17 cellular contexts compared by ENCODE assay signal in the genomic region with DNA sequence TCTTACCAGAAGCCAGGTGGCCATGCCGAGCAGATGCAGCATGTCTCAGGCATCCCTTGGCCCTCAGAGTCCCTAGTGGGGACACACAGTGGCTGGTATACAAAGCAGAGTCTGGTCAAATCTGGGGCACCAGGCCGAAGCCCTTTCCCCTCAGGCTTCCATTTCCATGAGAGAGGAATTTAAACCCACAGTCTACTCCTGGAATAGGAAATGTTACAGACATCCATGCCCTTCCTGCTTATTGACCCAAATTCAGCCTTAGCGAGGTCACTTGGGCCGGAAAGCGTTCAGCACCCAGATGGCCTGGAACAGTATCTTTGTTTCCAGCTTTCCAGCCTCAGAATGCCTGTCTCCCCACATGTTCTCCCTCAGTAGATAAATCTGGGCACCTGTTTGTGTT.
DNase-seq lines count a peak whose midpoint lies in the region; ATAC-seq and TF ChIP-seq lines count a peak whose summit lies in the region.
"Had no signal": no experiment of that assay in that cellular context is flagged by ENCODE, and none has a peak within 500 bp of the region (broad histone marks: within the 10 kb centered on the region; RNA-seq: fewer than 3 reads in every experiment).

No MANE protein-coding gene starts in this region.

- H3K18ac ChIP-seq in H9 (ENCODE audit: insufficient read length, low read depth, low read length), result no peak overlapping the region

- no peak overlapping the region for H3K56ac ChIP-seq in H9 (ENCODE audit: insufficient read length, low read depth, low read length)

- no peak overlapping the region for H3K14ac ChIP-seq in H9 (ENCODE audit: insufficient read depth, low read length)

- ATAC-seq in heart left ventricle, result no peak
- ATAC-seq: CD8-positive, alpha-beta T cell had no signal

- no peak overlapping the region for H4K91ac ChIP-seq in H9 (ENCODE audit: insufficient read length, low read depth, low read length)

- no peaks in the 10 kb centered on the region for H3K27me3 ChIP-seq in heart left ventricle
- H3K27me3 ChIP-seq in H9 (ENCODE audit: insufficient read depth, low read length), result no peaks in the 10 kb centered on the region

- H3K4ac ChIP-seq in H9 (ENCODE audit: low read depth, low read length), result no peak overlapping the region

- peak overlapping the region; percentile 55 for H2AK5ac ChIP-seq in H9 (ENCODE audit: insufficient read length, low read length)

- no peak overlapping the region for H4K8ac ChIP-seq in H9 (replicated peaks; ENCODE audit: insufficient read length, low read depth, low read length)

- intact Hi-C loops in heart left ventricle (cut with DNase I) (loop anchor here in 1 of 10 donors (5.0 kb wide), 1 partner anchor 54 kb away; a partner anchor contains a TSS), cardiac septum (cut with DNase I) (loop anchor here (5.0 kb wide), 1 partner anchor 129 kb away; a partner anchor contains a TSS)

- H2AFZ ChIP-seq in H9 (ENCODE audit: low read length), result no peak overlapping the region

- no peaks in the 10 kb centered on the region for H3K79me2 ChIP-seq in H9 (ENCODE audit: insufficient read depth, low read length)

- H3K27me3 Mint-ChIP-seq in H9 (ENCODE audit: low read depth), result no peaks in the 10 kb centered on the region

- WGBS in heart left ventricle, 4 donors, result 50 to 62% (median 53%) methylated on average over 5 of the region's 5 CpGs
- no CpG with 5 or more reads among the region's 5 CpGs for WGBS in H9 (ENCODE audit: extremely low coverage, insufficient read length, low lambda C conversion rate)

- H3K79me1 ChIP-seq in H9 (ENCODE audit: insufficient read depth, low read depth, low read length, poor library complexity, severe bottlenecking), result no peaks in the 10 kb centered on the region

- no peak overlapping the region for H2BK5ac ChIP-seq in H9 (ENCODE audit: insufficient read length, low read length)

- H3T11ph ChIP-seq in H9 (ENCODE audit: low read length), result no peak overlapping the region

- no peak overlapping the region for H3K4me3 Mint-ChIP-seq in H9
- H3K4me3 Mint-ChIP-seq: CD14-positive monocyte; CD8-positive, alpha-beta T cell had no signal

- peaks cover 0 to 49% (median 21%) of the 10 kb centered on the region in 12 donors for H3K4me1 ChIP-seq in heart left ventricle
- H3K4me1 ChIP-seq in H9 (ENCODE audit: insufficient read depth, low read length), result peaks cover 5% of the 10 kb centered on the region; the same call in 1 of the 2 replicates

- H4K20me1 ChIP-seq in H9 (ENCODE audit: control insufficient read depth, insufficient read depth, insufficient read length), result no peaks in the 10 kb centered on the region

- H2BK12ac ChIP-seq in H9 (ENCODE audit: insufficient read length, low read depth, low read length), result no peak overlapping the region

- peak overlapping the region; percentile 91; the same call in 1 of the 2 replicates for H2BK15ac ChIP-seq in H9 (ENCODE audit: low read depth, low read length)

- TF ChIP-seq CTCF in heart left ventricle (IDR thresholded peaks at IDR 0.05), result no peak
- TF ChIP-seq CTCF in H9 (conservative IDR thresholded peaks at IDR 0.05), result no peak

- H3K36me3 Mint-ChIP-seq in H9 (ENCODE audit: insufficient read depth in 1 of 3, low read depth in 3 of 3), result no peaks in the 10 kb centered on the region; a peak in 1 of 7 replicates
- H3K36me3 Mint-ChIP-seq: CD8-positive, alpha-beta T cell had no signal

- H3K36me3 ChIP-seq in heart left ventricle, result no peaks in the 10 kb centered on the region

- no peaks in the 10 kb centered on the region; a peak in 1 of 5 replicates for H3K9me3 Mint-ChIP-seq in H9
- H3K9me3 Mint-ChIP-seq: CD14-positive monocyte; CD8-positive, alpha-beta T cell had no signal

- no peak overlapping the region for H2BK20ac ChIP-seq in H9 (ENCODE audit: low read depth, low read length, poor library complexity, severe bottlenecking)

- no peak overlapping the region for H4K5ac ChIP-seq in H9 (ENCODE audit: insufficient read length, low read depth, low read length)

- no peak overlapping the region for H3K9ac ChIP-seq in H9 (ENCODE audit: extremely low read depth, insufficient read length, low read length)

- no peak overlapping the region for H3K4me2 ChIP-seq in H9 (ENCODE audit: insufficient read depth, insufficient read length, low read length)

- H3K27ac ChIP-seq in heart left ventricle, result peak overlapping the region in 8 of 12 donors; percentile 0 to 35 (median 21)
- H3K27ac ChIP-seq in H9 (ENCODE audit: insufficient read length, low read depth, low read length), result no peak overlapping the region
- H3K27ac ChIP-seq: 22Rv1 had no signal

- H3K4me3 ChIP-seq in heart left ventricle, result no peak overlapping the region

- H3K23ac ChIP-seq in H9 (ENCODE audit: insufficient read length, low read depth, low read length), result no peak overlapping the region

- DNase-seq in heart left ventricle, result no peak
- DNase-seq in cardiac septum (ENCODE audit: low spot score), result no peak
- no peak for DNase-seq in H9
- DNase-seq in islet precursor cell, result peak; percentile 54
- peak; percentile 20 for DNase-seq in retina
- DNase-seq in NCI-H187 treated with DMSO at 0.1 percent for 48 hours (lab: John Stamatoyannopoulos, UW), result no peak
- DNase-seq in NCI-H187 (lab: John Stamatoyannopoulos, UW), result no peak
- no peak for DNase-seq in NK-92 (lab: John Stamatoyannopoulos, UW; ENCODE audit: unreplicated experiment)
- DNase-seq: CD8-positive, alpha-beta T cell; COR-L47; DMS153; DMS79 treated with DMSO at 0.1 percent for 48 hours; EL; GDM1; H7 had no signal

- peak overlapping the region in 1 of 3 experiments; percentile 46; a peak in 1 of 7 replicates for H3K27ac Mint-ChIP-seq in H9
- H3K27ac Mint-ChIP-seq: CD8-positive, alpha-beta T cell had no signal

- H3K4me1 Mint-ChIP-seq in H9, result no peaks in the 10 kb centered on the region

- TF ChIP-seq POLR2A in heart left ventricle (IDR thresholded peaks at IDR 0.05), result no peak

- no peaks in the 10 kb centered on the region for H3K23me2 ChIP-seq in H9 (ENCODE audit: insufficient read length, low read depth, low read length, poor library complexity, severe bottlenecking)

- H3K9me3 ChIP-seq in heart left ventricle (no peaks in the 10 kb centered on the region), H9 (ENCODE audit: control insufficient read depth, low read depth, low read length) (no peaks in the 10 kb centered on the region)

- H2BK120ac ChIP-seq in H9 (ENCODE audit: low read depth, low read length, poor library complexity, severe bottlenecking), result no peak overlapping the region

Comparison
In these comparisons a context has a peak if more than half of its experiments do, and no peak if none do; other contexts are left out.
1. DNase-seq: peak in islet precursor cell (single experiment) and retina (single experiment); none in heart left ventricle (0 of 5), cardiac septum (single experiment), H9 (single experiment), NCI-H187 treated with DMSO at 0.1 percent for 48 hours (single experiment), NCI-H187 (0 of 2) and NK-92 (single experiment).